8 cellular contexts compared by ENCODE assay signal in the genomic region with DNA sequence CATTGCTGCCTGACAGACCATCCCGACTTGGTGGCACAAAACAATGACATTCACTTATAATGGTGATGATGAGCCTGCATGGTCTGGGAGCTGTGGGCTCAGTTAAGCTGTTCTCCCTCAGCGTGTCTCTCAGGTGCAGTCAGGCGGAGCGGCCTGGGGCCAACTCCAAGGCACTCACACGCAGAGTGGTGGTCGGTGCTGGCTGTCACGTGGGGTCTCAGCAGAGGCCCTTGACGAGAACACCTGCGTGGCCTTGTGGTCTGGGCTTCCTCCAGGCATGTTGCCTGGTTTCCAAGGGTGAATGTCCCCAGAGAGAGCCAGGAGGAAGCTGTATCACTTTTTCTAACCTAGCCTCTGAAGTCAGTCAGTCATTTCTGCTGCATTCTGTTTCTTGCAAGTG. TPM values are rescaled to one million over a fixed set of nuclear protein-coding genes. Genes with fewer than 3 reads are reported as not detected.
A peak's percentile ranks its signal among the peaks of the same experiment; 100 is the strongest.
DNase-seq lines count a peak whose midpoint lies in the region; ATAC-seq and TF ChIP-seq lines count a peak whose summit lies in the region.

No MANE protein-coding gene starts in this region.

- peaks cover 17% of the 10 kb centered on the region for H3K36me3 Mint-ChIP-seq in nephron (ENCODE audit: low read depth)

- DNase-seq in NCI-H187 (lab: John Stamatoyannopoulos, UW) (peak; percentile 23 to 72), cerebellar nuclear complex (lab: John Stamatoyannopoulos, UW) (no peak), hepatocyte (ENCODE audit: low spot score) (no peak), MG63 (no peak), omental fat pad (ENCODE audit: low spot score) (no peak)

- H3K9me3 ChIP-seq in hepatocyte (ENCODE audit: low read depth) = no peaks in the 10 kb centered on the region
- no peaks in the 10 kb centered on the region for H3K9me3 ChIP-seq in MG63

- no peak overlapping the region for H3K27ac ChIP-seq in hepatocyte

- no peaks in the 10 kb centered on the region for H3K4me1 Mint-ChIP-seq in nephron

- no peaks in the 10 kb centered on the region for H3K9me2 ChIP-seq in hepatocyte (replicated peaks; ENCODE audit: insufficient read depth)

- H3K27me3 Mint-ChIP-seq in nephron (ENCODE audit: low read depth) = no peaks in the 10 kb centered on the region

- ATAC-seq in GM18867 (IDR thresholded peaks at IDR 0.05; ENCODE audit: unreplicated experiment) = peak; percentile 65
- peak; percentile 65 for ATAC-seq in HG02623 (IDR thresholded peaks at IDR 0.05; ENCODE audit: unreplicated experiment)
- ATAC-seq in omental fat pad (ENCODE audit: low FRiP score) = no peak

- H3K79me2 ChIP-seq in hepatocyte = no peaks in the 10 kb centered on the region

- H3K36me3 ChIP-seq in hepatocyte (replicated peaks; ENCODE audit: insufficient read depth, low read depth) = no peaks in the 10 kb centered on the region
- no peaks in the 10 kb centered on the region for H3K36me3 ChIP-seq in MG63

- peaks cover 2% of the 10 kb centered on the region for H3K4me1 ChIP-seq in hepatocyte (ENCODE audit: insufficient read depth)

- no peak overlapping the region for H3K4me3 Mint-ChIP-seq in nephron

- no peaks in the 10 kb centered on the region for H4K20me1 ChIP-seq in hepatocyte (ENCODE audit: insufficient read depth, poor library complexity, severe bottlenecking)

- no peak overlapping the region for H3K4me3 ChIP-seq in hepatocyte
- no peak overlapping the region for H3K4me3 ChIP-seq in MG63

- H2AFZ ChIP-seq in hepatocyte = no peak overlapping the region

- no peak overlapping the region for H3K4me2 ChIP-seq in hepatocyte

- H3K9me3 Mint-ChIP-seq in nephron = no peaks in the 10 kb centered on the region

- 78% methylated on average over 9 of the region's 9 CpGs for WGBS in hepatocyte (ENCODE audit: low lambda C conversion rate, missing lambda C conversion rate)

- H3K27ac Mint-ChIP-seq in nephron = peak overlapping the region; percentile 23 to 68 (median 31)

- H3K27me3 ChIP-seq in hepatocyte = no peaks in the 10 kb centered on the region
- no peaks in the 10 kb centered on the region for H3K27me3 ChIP-seq in MG63

- TF ChIP-seq CTCF in nephron (IDR thresholded peaks at IDR 0.05; ENCODE audit: unreplicated experiment in 3 of 3) (no peak), hepatocyte (IDR thresholded peaks at IDR 0.05; ENCODE audit: poor library complexity) (no peak), omental fat pad (IDR thresholded peaks at IDR 0.05) (no peak)

RNA-seq across cellular contexts. Expression of a gene that starts 29.8 kb away (rescaled TPM):
- 14.6 and 22.5 TPM in 2 replicates for total RNA-seq in hepatocyte
- 15.9 and 23.7 TPM in 2 replicates for polyA plus RNA-seq in hepatocyte
- 15.2 and 51.5 TPM in 2 replicates for total RNA-seq in MG63 (2014; rRNA removed; shearing (Covaris generic); ENCODE audit: low replicate concordance)
- total RNA-seq in omental fat pad = 10 to 100 TPM in 1 of 4 donors, 1 to 10 TPM in 3; 2.8 to 15.9 (median 6.6) TPM

Comparison
In these comparisons a context has a peak if more than half of its experiments do, and no peak if none do; other contexts are left out.
1. DNase-seq: peak in NCI-H187 (2 of 2); none in cerebellar nuclear complex (0 of 2), hepatocyte (single experiment), MG63 (single experiment) and omental fat pad (single experiment).